In the genomic region with DNA sequence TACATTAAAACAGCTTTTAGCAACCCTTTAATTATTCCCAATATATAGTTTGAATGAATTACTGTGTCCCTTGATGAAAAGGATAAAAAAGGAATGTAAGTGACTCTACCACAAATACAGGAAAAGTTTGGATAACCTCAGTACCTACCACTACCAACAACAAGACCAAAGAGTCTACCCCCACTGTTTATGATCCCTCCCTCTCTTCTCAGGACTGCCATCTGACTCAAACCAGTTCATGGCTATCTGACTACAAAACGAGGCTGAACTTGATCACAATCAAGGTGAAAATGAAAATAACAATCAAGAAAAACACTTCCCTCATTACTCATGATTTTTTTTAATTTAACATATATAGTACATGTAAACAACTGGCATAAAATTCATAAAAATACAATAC, we compare ENCODE assay signal across 13 cellular contexts.
"Had no signal": no experiment of that assay in that cellular context is flagged by ENCODE, and none has a peak within 500 bp of the region (broad histone marks: within the 10 kb centered on the region; RNA-seq: fewer than 3 reads in every experiment).

No MANE protein-coding gene starts in this region.

- H3K27me3 ChIP-seq: SJCRH30 had no signal

- H3K27me3 Mint-ChIP-seq: IgD-negative memory B cell had no signal

- H3K9me3 ChIP-seq: SJCRH30 had no signal

- H3K4me3 ChIP-seq: K562, SJCRH30 had no signal

- H3K4me1 ChIP-seq: SJCRH30 had no signal

- H3K36me3 ChIP-seq: SJCRH30 had no signal

- H3K27ac Mint-ChIP-seq: IgD-negative memory B cell had no signal

- FAIRE-seq: HTR-8/SVneo had no signal

- H3K27ac ChIP-seq: HL-60, RWPE1, SJCRH30 had no signal

- DNase-seq: NCI-H1092, NCI-H1105 treated with DMSO at 0.1 percent for 48 hours, NCI-H1417 treated with DMSO at 0.1 percent for 48 hours, NCI-H2081, NCI-H2107, NCI-H2227 treated with DMSO at 0.1 percent for 48 hours, NCI-H774 had no signal
